22 cellular contexts compared by ENCODE assay signal in genomic region chr6:166204852-166205650, GRCh38. TPM values are rescaled to one million over a fixed set of nuclear protein-coding genes. Genes with fewer than 3 reads are reported as not detected.
DNase-seq lines count a peak whose midpoint lies in the region; FAIRE-seq and TF ChIP-seq lines count a peak whose summit lies in the region.
"Had no signal": no experiment of that assay in that cellular context is flagged by ENCODE, and none has a peak within 500 bp of the region (broad histone marks: within the 10 kb centered on the region; RNA-seq: fewer than 3 reads in every experiment).

No MANE protein-coding gene starts in this region.

- intact Hi-C loops in ascending aorta (cut with DNase I) = no loop called here

- DNase-seq in GM12891 (ENCODE audit: insufficient read length, low spot score) (no peak), NCI-H345 (lab: John Stamatoyannopoulos, UW) (peak; percentile 23), iPS-NIHi7 (ENCODE audit: extremely low spot score) (peak; percentile 46), NCI-H2081 (lab: John Stamatoyannopoulos, UW) (no peak), ascending aorta (ENCODE audit: low spot score in 2 of 2) (no peak), coronary artery (ENCODE audit: low spot score) (no peak)
- no peak for DNase-seq in stimulated activated CD4-positive, alpha-beta T cell treated with anti-CD3 and anti-CD28 coated beads, Interleukin-4, amount 100 ng/mL, for 1 hour
- DNase-seq: activated CD4-positive, alpha-beta T cell treated with anti-CD3 and anti-CD28 coated beads, Interleukin-2, amount 10 ng/mL, durations not matched to agents 7 days and 5 days; activated naive CD8-positive, alpha-beta T cell treated with anti-CD3 and anti-CD28 coated beads for 36 hours; CD4-positive, CD25-positive, alpha-beta regulatory T cell; glutamatergic neuron; left ventricle myocardium inferior; MM.1S; mucosa of descending colon; NCI-H1694; stimulated activated naive CD4-positive, alpha-beta T cell treated with Interleukin-2 at 50 U/mL for 16 hours had no signal

- no peaks in the 10 kb centered on the region for H3K9me3 ChIP-seq in ascending aorta
- H3K9me3 ChIP-seq: left ventricle myocardium inferior, mucosa of descending colon had no signal

- no peak overlapping the region for H3K4me3 ChIP-seq in ascending aorta
- no peak overlapping the region for H3K4me3 ChIP-seq in coronary artery
- H3K4me3 ChIP-seq: left ventricle myocardium inferior, mucosa of descending colon, skin epidermis had no signal

- no peaks in the 10 kb centered on the region for H3K36me3 ChIP-seq in ascending aorta
- H3K36me3 ChIP-seq: left ventricle myocardium inferior had no signal

- H3K27me3 ChIP-seq in ascending aorta = no peaks in the 10 kb centered on the region

- no peaks in the 10 kb centered on the region for H3K4me1 ChIP-seq in ascending aorta
- H3K4me1 ChIP-seq: left ventricle myocardium inferior had no signal

- no peak; the same call in 1 of the 2 replicates for TF ChIP-seq CTCF in C4-2B (conservative IDR thresholded peaks at IDR 0.05)
- no peak for TF ChIP-seq CTCF in ascending aorta (IDR thresholded peaks at IDR 0.05)
- no peak for TF ChIP-seq CTCF in coronary artery (IDR thresholded peaks at IDR 0.05)

- FAIRE-seq in GM12891 (lab: Jason Lieb, UNC) = peak; percentile 5

- TF ChIP-seq POLR2A in GM12891 (IDR thresholded peaks at IDR 0.05; ENCODE audit: low read depth, low read length) = no peak

- H3K27ac ChIP-seq in C4-2B = peak overlapping the region; percentile 13
- H3K27ac ChIP-seq in ascending aorta = no peak overlapping the region
- no peak overlapping the region for H3K27ac ChIP-seq in coronary artery
- H3K27ac ChIP-seq: left ventricle myocardium inferior, skin epidermis had no signal

TF ChIP-seq in GM12891, 5 proteins besides CTCF, POLR2A, EP300 and RAD21:
- TF ChIP-seq SPI1 (IDR thresholded peaks at IDR 0.05; ENCODE audit: low read depth, low read length) (no peak), POU2F2 (IDR thresholded peaks at IDR 0.05; ENCODE audit: low read depth, low read length) (no peak), TAF1 (IDR thresholded peaks at IDR 0.05; ENCODE audit: low read depth, low read length) (no peak), POLR2AphosphoS5 (IDR thresholded peaks at IDR 0.05; ENCODE audit: low read depth, low read length) (no peak), PAX5 (IDR thresholded peaks at IDR 0.05; ENCODE audit: insufficient read depth, low read length, severe bottlenecking) (no peak)

RNA-seq across cellular contexts. Expression of gene TBXT, which starts 37.4 kb away (rescaled TPM):
- 14.5 TPM for polyA plus RNA-seq in GM12891 (2012; ENCODE audit: low read depth, missing spikeins)
- not detected for total RNA-seq in ascending aorta
- total RNA-seq: activated CD4-positive, alpha-beta T cell treated with anti-CD3 and anti-CD28 coated beads, Interleukin-2, amount 10 ng/mL, durations not matched to agents 7 days and 5 days; activated naive CD8-positive, alpha-beta T cell treated with anti-CD3 and anti-CD28 coated beads for 36 hours; activated T-helper 17 cell treated with anti-CD3 and anti-CD28 coated beads, Interleukin-2, amount 50 U/mL, for 72 hours; CD4-positive, CD25-positive, alpha-beta regulatory T cell; fibroblast of lung; left ventricle myocardium inferior; mucosa of descending colon; neural crest cell; pulmonary artery endothelial cell had no signal
- polyA plus RNA-seq: CD4-positive, CD25-positive, alpha-beta regulatory T cell; fibroblast of lung had no signal

Comparison
In these comparisons a context has a peak if more than half of its experiments do, and no peak if none do; other contexts are left out.
1. DNase-seq: peak in NCI-H345 (single experiment) and iPS-NIHi7 (single experiment); none in GM12891 (single experiment), NCI-H2081 (0 of 2), ascending aorta (0 of 2), stimulated activated CD4-positive, alpha-beta T cell treated with anti-CD3 and anti-CD28 coated beads, Interleukin-4, amount 100 ng/mL, for 1 hour (single experiment) and coronary artery (single experiment).